28 cellular contexts compared by ENCODE assay signal in the genomic region with DNA sequence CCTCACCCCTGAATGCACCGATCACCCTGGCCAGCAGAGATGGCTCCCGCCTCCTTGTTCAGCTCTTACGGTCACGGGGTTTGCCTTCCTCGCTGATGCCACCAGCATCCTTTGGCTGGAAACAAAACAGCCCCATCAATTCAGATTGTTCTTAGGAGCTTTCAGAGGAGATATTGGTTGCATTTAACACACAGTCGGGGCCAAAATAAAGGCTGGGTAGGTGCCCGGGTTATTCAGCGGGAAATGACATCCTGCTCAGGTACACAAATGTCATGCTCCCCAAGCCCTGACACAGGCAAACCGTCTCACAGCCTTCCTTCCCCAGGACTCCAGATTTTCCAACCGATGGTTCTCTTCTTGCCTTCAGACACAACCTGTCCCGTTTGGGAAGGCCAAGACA.
DNase-seq lines count a peak whose midpoint lies in the region; ATAC-seq and TF ChIP-seq lines count a peak whose summit lies in the region.
"Had no signal": no experiment of that assay in that cellular context is flagged by ENCODE, and none has a peak within 500 bp of the region (broad histone marks: within the 10 kb centered on the region; RNA-seq: fewer than 3 reads in every experiment).

No MANE protein-coding gene starts in this region.

- H3K4me1 ChIP-seq in GM23338 (ENCODE audit: insufficient read depth) (no peaks in the 10 kb centered on the region), trophoblast cell (ENCODE audit: control insufficient read depth in 1 of 2, insufficient read depth in 2 of 2, low read length in 2 of 2) (no peaks in the 10 kb centered on the region), prostate gland (replicated peaks) (no peaks in the 10 kb centered on the region)
- H3K4me1 ChIP-seq: breast epithelium had no signal

- no peaks in the 10 kb centered on the region for H3K9me3 Mint-ChIP-seq in activated CD4-positive, alpha-beta T cell treated with anti-CD3 and anti-CD28 coated beads for 36 hours (ENCODE audit: low read depth)
- H3K9me3 Mint-ChIP-seq in activated CD4-positive, alpha-beta T cell treated with anti-CD3 and anti-CD28 coated beads, Interleukin-2, amount 10 ng/mL, durations not matched to agents 7 days and 5 days = peaks cover 5% of the 10 kb centered on the region
- H3K9me3 Mint-ChIP-seq in GM23338 = no peaks in the 10 kb centered on the region
- H3K9me3 Mint-ChIP-seq in activated naive CD8-positive, alpha-beta T cell treated with anti-CD3 and anti-CD28 coated beads for 36 hours = no peaks in the 10 kb centered on the region
- peaks cover 1% of the 10 kb centered on the region for H3K9me3 Mint-ChIP-seq in progenitor cell of endocrine pancreas (ENCODE audit: low read depth)
- H3K9me3 Mint-ChIP-seq: activated CD4-positive, alpha-beta memory T cell treated with anti-CD3 and anti-CD28 coated beads for 36 hours; CD8-positive, alpha-beta memory T cell; effector memory CD8-positive, alpha-beta T cell had no signal

- H2BK120ac ChIP-seq in trophoblast cell (ENCODE audit: insufficient read depth, low read length, poor library complexity) = no peak overlapping the region

- H3K9me3 ChIP-seq in trophoblast cell (ENCODE audit: insufficient read depth, low read depth, low read length) (peaks cover 2% of the 10 kb centered on the region), prostate gland (no peaks in the 10 kb centered on the region)
- H3K9me3 ChIP-seq: breast epithelium, heart left ventricle, Peyer's patch, sigmoid colon, stomach, thyroid gland had no signal

- H4K8ac ChIP-seq in trophoblast cell (ENCODE audit: low read depth, low read length) = no peak overlapping the region

- no peak overlapping the region for H3K4me3 ChIP-seq in GM23338
- H3K4me3 ChIP-seq in trophoblast cell (ENCODE audit: low read depth, low read length) = no peak overlapping the region
- no peak overlapping the region for H3K4me3 ChIP-seq in prostate gland
- H3K4me3 ChIP-seq: breast epithelium, heart left ventricle, Peyer's patch, sigmoid colon, stomach, thyroid gland had no signal

- no peak overlapping the region for H3K4me3 Mint-ChIP-seq in activated CD4-positive, alpha-beta T cell treated with anti-CD3 and anti-CD28 coated beads for 36 hours
- no peak overlapping the region for H3K4me3 Mint-ChIP-seq in activated CD4-positive, alpha-beta T cell treated with anti-CD3 and anti-CD28 coated beads, Interleukin-2, amount 10 ng/mL, durations not matched to agents 7 days and 5 days
- H3K4me3 Mint-ChIP-seq in GM23338 (no peak overlapping the region), progenitor cell of endocrine pancreas (ENCODE audit: low read depth) (no peak overlapping the region)
- H3K4me3 Mint-ChIP-seq in activated naive CD8-positive, alpha-beta T cell treated with anti-CD3 and anti-CD28 coated beads for 36 hours = no peak overlapping the region
- H3K4me3 Mint-ChIP-seq: activated CD4-positive, alpha-beta memory T cell treated with anti-CD3 and anti-CD28 coated beads for 36 hours; CD8-positive, alpha-beta memory T cell; effector memory CD8-positive, alpha-beta T cell had no signal

- TF ChIP-seq POLR2A in prostate gland (IDR thresholded peaks at IDR 0.05) = no peak

- no peak overlapping the region for H4K12ac ChIP-seq in trophoblast cell (ENCODE audit: low read depth, low read length)

- H4K20me1 ChIP-seq in GM23338 (replicated peaks; ENCODE audit: insufficient read depth) = no peaks in the 10 kb centered on the region

- H3K27ac ChIP-seq in GM23338 (ENCODE audit: low read depth) (no peak overlapping the region), trophoblast cell (ENCODE audit: low read depth, low read length) (no peak overlapping the region), prostate gland (no peak overlapping the region)
- H3K27ac ChIP-seq: breast epithelium, sigmoid colon, stomach, thyroid gland had no signal

- no peaks in the 10 kb centered on the region for H3K79me2 ChIP-seq in GM23338 (replicated peaks; ENCODE audit: insufficient read depth)
- H3K79me2 ChIP-seq in trophoblast cell (ENCODE audit: control insufficient read depth, insufficient read depth, low read length, poor library complexity) = no peaks in the 10 kb centered on the region

- H3K14ac ChIP-seq in trophoblast cell (ENCODE audit: low read length) = no peak overlapping the region

- intact Hi-C loops in activated CD4-positive, alpha-beta T cell treated with anti-CD3 and anti-CD28 coated beads for 36 hours (cut with DNase I, micrococcal nuclease) = loop anchor here (5.0 to 10.0 kb wide), 4 partner anchors 51 to 204 kb away; no protein-coding TSS in a partner anchor
- intact Hi-C loops in prostate gland (cut with DNase I) = no loop called here

- no peaks in the 10 kb centered on the region for H3K79me1 ChIP-seq in trophoblast cell (ENCODE audit: low read length)

- H3K27ac Mint-ChIP-seq in activated CD4-positive, alpha-beta T cell treated with anti-CD3 and anti-CD28 coated beads for 36 hours = peak overlapping the region; percentile 19
- H3K27ac Mint-ChIP-seq in activated CD4-positive, alpha-beta T cell treated with anti-CD3 and anti-CD28 coated beads, Interleukin-2, amount 10 ng/mL, durations not matched to agents 7 days and 5 days = no peak overlapping the region
- H3K27ac Mint-ChIP-seq in GM23338 = no peak overlapping the region
- peak overlapping the region; percentile 40 for H3K27ac Mint-ChIP-seq in activated naive CD8-positive, alpha-beta T cell treated with anti-CD3 and anti-CD28 coated beads for 36 hours
- no peak overlapping the region for H3K27ac Mint-ChIP-seq in progenitor cell of endocrine pancreas
- H3K27ac Mint-ChIP-seq: CD8-positive, alpha-beta memory T cell; effector memory CD8-positive, alpha-beta T cell had no signal

- no peak overlapping the region for H3K4ac ChIP-seq in trophoblast cell (ENCODE audit: low read depth, low read length)

- no peak overlapping the region for H3K9ac ChIP-seq in trophoblast cell (ENCODE audit: low read length)

- peaks cover 9% of the 10 kb centered on the region; the same call in 1 of the 2 replicates for H3K9me2 ChIP-seq in GM23338 (ENCODE audit: insufficient read depth)

- no peak overlapping the region for H2AK5ac ChIP-seq in trophoblast cell (ENCODE audit: low read length)

- TF ChIP-seq CTCF in GM23338 (conservative IDR thresholded peaks at IDR 0.05; ENCODE audit: low read depth in 2 of 2) (no peak), prostate gland (IDR thresholded peaks at IDR 0.05) (no peak), progenitor cell of endocrine pancreas (IDR thresholded peaks at IDR 0.05; ENCODE audit: unreplicated experiment) (no peak)

- ATAC-seq in activated CD4-positive, alpha-beta T cell treated with anti-CD3 and anti-CD28 coated beads for 36 hours = no peak
- ATAC-seq in GM23338 (no peak), HG03442 (IDR thresholded peaks at IDR 0.05; ENCODE audit: unreplicated experiment) (no peak)
- ATAC-seq: effector memory CD8-positive, alpha-beta T cell; esophagus mucosa; heart left ventricle had no signal

- H2BK5ac ChIP-seq in trophoblast cell (ENCODE audit: low read depth, low read length, poor library complexity) = no peak overlapping the region

- no peaks in the 10 kb centered on the region for H3F3A ChIP-seq in GM23338 (replicated peaks; ENCODE audit: low read depth)

- WGBS in trophoblast cell (ENCODE audit: extremely low coverage, insufficient coverage, insufficient read length) = no CpG with 5 or more reads among the region's 11 CpGs
- 92% methylated on average over 11 of the region's 11 CpGs for WGBS in prostate gland

- H3K27me3 Mint-ChIP-seq in activated CD4-positive, alpha-beta T cell treated with anti-CD3 and anti-CD28 coated beads for 36 hours = no peaks in the 10 kb centered on the region
- no peaks in the 10 kb centered on the region for H3K27me3 Mint-ChIP-seq in activated CD4-positive, alpha-beta T cell treated with anti-CD3 and anti-CD28 coated beads, Interleukin-2, amount 10 ng/mL, durations not matched to agents 7 days and 5 days
- H3K27me3 Mint-ChIP-seq in GM23338 (ENCODE audit: insufficient read depth, low read depth, poor library complexity) = peaks cover 7% of the 10 kb centered on the region
- H3K27me3 Mint-ChIP-seq in activated naive CD8-positive, alpha-beta T cell treated with anti-CD3 and anti-CD28 coated beads for 36 hours = no peaks in the 10 kb centered on the region
- no peaks in the 10 kb centered on the region for H3K27me3 Mint-ChIP-seq in progenitor cell of endocrine pancreas

- H3K18ac ChIP-seq in trophoblast cell (ENCODE audit: low read length) = no peak overlapping the region

- H3K36me3 ChIP-seq in GM23338 (ENCODE audit: insufficient read depth) = no peaks in the 10 kb centered on the region
- no peaks in the 10 kb centered on the region for H3K36me3 ChIP-seq in trophoblast cell (ENCODE audit: control insufficient read depth in 1 of 2, insufficient read depth in 2 of 2, low read length in 2 of 2)
- no peaks in the 10 kb centered on the region for H3K36me3 ChIP-seq in prostate gland
- H3K36me3 ChIP-seq: breast epithelium, heart left ventricle, Peyer's patch, sigmoid colon, stomach, thyroid gland had no signal

- CTCF ChIA-PET in activated CD4-positive, alpha-beta T cell treated with anti-CD3 and anti-CD28 coated beads for 36 hours (lab: Charles Lee) = no interaction called here
- CTCF ChIA-PET in activated CD4-positive, alpha-beta T cell treated with anti-CD3 and anti-CD28 coated beads, Interleukin-2, amount 10 ng/mL, durations not matched to agents 7 days and 5 days (lab: Charles Lee) = interaction anchor here (0.8 to 1.5 kb wide), 4 partner anchors 8 to 201 kb away, joined by 3 to 4 read pairs (median 3); no protein-coding TSS in a partner anchor

- H3K4me1 Mint-ChIP-seq in activated CD4-positive, alpha-beta T cell treated with anti-CD3 and anti-CD28 coated beads for 36 hours = peaks cover 42% of the 10 kb centered on the region
- peaks cover 48% of the 10 kb centered on the region for H3K4me1 Mint-ChIP-seq in activated CD4-positive, alpha-beta T cell treated with anti-CD3 and anti-CD28 coated beads, Interleukin-2, amount 10 ng/mL, durations not matched to agents 7 days and 5 days
- H3K4me1 Mint-ChIP-seq in GM23338 (peaks cover 3% of the 10 kb centered on the region; the same call in 1 of the 3 replicates), progenitor cell of endocrine pancreas (ENCODE audit: low read depth) (peaks cover 8% of the 10 kb centered on the region)
- H3K4me1 Mint-ChIP-seq in activated naive CD8-positive, alpha-beta T cell treated with anti-CD3 and anti-CD28 coated beads for 36 hours = peaks cover 52% of the 10 kb centered on the region

- H3K27me3 ChIP-seq in GM23338 (ENCODE audit: insufficient read depth) (no peaks in the 10 kb centered on the region), trophoblast cell (ENCODE audit: insufficient read depth, low read length) (no peaks in the 10 kb centered on the region), prostate gland (replicated peaks; ENCODE audit: insufficient read depth) (no peaks in the 10 kb centered on the region)
- H3K27me3 ChIP-seq: breast epithelium, heart left ventricle, Peyer's patch, sigmoid colon, stomach, thyroid gland had no signal

- POLR2A ChIA-PET in activated CD4-positive, alpha-beta T cell treated with anti-CD3 and anti-CD28 coated beads for 36 hours (lab: Charles Lee) = no interaction called here
- POLR2A ChIA-PET in activated CD4-positive, alpha-beta T cell treated with anti-CD3 and anti-CD28 coated beads, Interleukin-2, amount 10 ng/mL, durations not matched to agents 7 days and 5 days (lab: Charles Lee) = no interaction called here

- H2BK12ac ChIP-seq in trophoblast cell (ENCODE audit: low read length) = no peak overlapping the region

- H4K91ac ChIP-seq in trophoblast cell (ENCODE audit: low read depth, low read length) = no peak overlapping the region

- H3K36me3 Mint-ChIP-seq in activated CD4-positive, alpha-beta T cell treated with anti-CD3 and anti-CD28 coated beads for 36 hours (ENCODE audit: low read depth) = no peaks in the 10 kb centered on the region
- peaks cover 6% of the 10 kb centered on the region for H3K36me3 Mint-ChIP-seq in activated CD4-positive, alpha-beta T cell treated with anti-CD3 and anti-CD28 coated beads, Interleukin-2, amount 10 ng/mL, durations not matched to agents 7 days and 5 days (ENCODE audit: low read depth)
- no peaks in the 10 kb centered on the region for H3K36me3 Mint-ChIP-seq in GM23338 (ENCODE audit: low read depth)
- no peaks in the 10 kb centered on the region for H3K36me3 Mint-ChIP-seq in activated naive CD8-positive, alpha-beta T cell treated with anti-CD3 and anti-CD28 coated beads for 36 hours
- H3K36me3 Mint-ChIP-seq in progenitor cell of endocrine pancreas (ENCODE audit: insufficient read depth) = no peaks in the 10 kb centered on the region
- H3K36me3 Mint-ChIP-seq: activated CD4-positive, alpha-beta memory T cell treated with anti-CD3 and anti-CD28 coated beads for 36 hours; CD8-positive, alpha-beta memory T cell had no signal

- DNase-seq in activated CD4-positive, alpha-beta T cell treated with anti-CD3 and anti-CD28 coated beads for 36 hours = no peak
- no peak for DNase-seq in activated CD4-positive, alpha-beta T cell treated with anti-CD3 and anti-CD28 coated beads, Interleukin-2, amount 10 ng/mL, durations not matched to agents 7 days and 5 days
- DNase-seq in GM23338 (ENCODE audit: low spot score) (no peak), trophoblast cell (no peak), prostate gland (ENCODE audit: low spot score) (no peak), progenitor cell of endocrine pancreas (ENCODE audit: low spot score, unreplicated experiment) (no peak)
- no peak for DNase-seq in activated naive CD8-positive, alpha-beta T cell treated with anti-CD3 and anti-CD28 coated beads for 36 hours
- DNase-seq: 8988T; activated T-cell treated with anti-CD3 and anti-CD28 coated beads for 4 hours; CD8-positive, alpha-beta memory T cell; DMS 273 treated with DMSO at 0.1 percent for 48 hours; effector memory CD8-positive, alpha-beta T cell; foreskin fibroblast; HCEC 1CT; heart left ventricle; NCI-H1105; NCI-H187 treated with DMSO at 0.1 percent for 48 hours; NCI-H2171 treated with DMSO at 0.1 percent for 48 hours; NCI-H526 treated with DMSO at 0.1 percent for 48 hours; SHP77 treated with DMSO at 0.1 percent for 48 hours; sigmoid colon; stomach; thyroid gland had no signal

- H2AFZ ChIP-seq in GM23338 = peak overlapping the region; percentile 38; the same call in 1 of the 2 replicates
- peak overlapping the region; percentile 35 for H2AFZ ChIP-seq in trophoblast cell (ENCODE audit: insufficient read depth, low read length, poor library complexity)

- H3K4me2 ChIP-seq in GM23338 (no peak overlapping the region), trophoblast cell (ENCODE audit: low read length) (no peak overlapping the region)

- H3K23ac ChIP-seq in trophoblast cell (ENCODE audit: low read length) = no peak overlapping the region

Comparison
In these comparisons a context has a peak if more than half of its experiments do, and no peak if none do; other contexts are left out.
1. H3K27ac Mint-ChIP-seq: peak in activated CD4-positive, alpha-beta T cell treated with anti-CD3 and anti-CD28 coated beads for 36 hours (single experiment) and activated naive CD8-positive, alpha-beta T cell treated with anti-CD3 and anti-CD28 coated beads for 36 hours (single experiment); none in activated CD4-positive, alpha-beta T cell treated with anti-CD3 and anti-CD28 coated beads, Interleukin-2, amount 10 ng/mL, durations not matched to agents 7 days and 5 days (single experiment), GM23338 (single experiment) and progenitor cell of endocrine pancreas (single experiment).